In the genomic region with DNA sequence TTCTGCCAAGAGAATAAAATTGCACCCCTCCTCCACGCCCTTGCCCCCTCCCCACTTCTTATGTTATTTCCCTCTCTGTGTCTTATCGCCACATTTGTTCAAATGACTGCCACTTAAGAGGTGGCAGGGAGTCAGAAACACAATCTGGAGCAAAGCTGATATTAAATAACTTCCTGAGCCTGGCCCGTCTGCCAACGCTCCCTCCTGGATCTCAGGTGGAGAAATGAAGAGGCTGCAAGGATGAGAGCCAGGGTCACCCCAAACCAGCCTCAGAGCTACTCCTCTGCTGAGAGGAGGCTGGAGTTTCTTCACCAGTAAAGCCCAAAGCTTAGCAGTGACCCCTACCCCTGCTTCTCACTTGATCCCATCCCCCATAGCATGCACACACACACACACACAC, we compare ENCODE assay signal across 24 cellular contexts. TPM values are rescaled to one million over a fixed set of nuclear protein-coding genes. Genes with fewer than 3 reads are reported as not detected.
"Had no signal": no experiment of that assay in that cellular context is flagged by ENCODE, and none has a peak within 500 bp of the region (broad histone marks: within the 10 kb centered on the region; RNA-seq: fewer than 3 reads in every experiment).

No MANE protein-coding gene starts in this region.

- FAIRE-seq: islet of Langerhans had no signal

- H3K4me1 ChIP-seq: testis had no signal

- H3K36me3 Mint-ChIP-seq: immature natural killer cell; mesothelial cell of epicardium; naive B cell; natural killer cell; neural progenitor cell; stimulated activated naive B cell treated with anti-CD40 and anti-IgM and Interleukin-4, amounts not matched to agents 10 μg/mL and 1 μg/mL and 100 μg/mL, for 72 hours had no signal

- H3K9me3 Mint-ChIP-seq: immature natural killer cell; mesothelial cell of epicardium; natural killer cell; stimulated activated naive B cell treated with anti-CD40 and anti-IgM and Interleukin-4, amounts not matched to agents 10 μg/mL and 1 μg/mL and 100 μg/mL, for 72 hours had no signal

- H3K4me3 ChIP-seq: left ventricle myocardium inferior, lung, neural progenitor cell, ovary, prostate gland, skin epidermis, stomach, testis, thyroid gland, transverse colon, upper lobe of right lung had no signal

- H3K27ac Mint-ChIP-seq: immature natural killer cell; mesothelial cell of epicardium; naive B cell; natural killer cell; nephron progenitor cell; neural progenitor cell; stimulated activated naive B cell treated with anti-CD40 and anti-IgM and Interleukin-4, amounts not matched to agents 10 μg/mL and 1 μg/mL and 100 μg/mL, for 72 hours had no signal

- H3K4me3 Mint-ChIP-seq: immature natural killer cell; mesothelial cell of epicardium; naive B cell; natural killer cell; nephron progenitor cell; neural progenitor cell; stimulated activated naive B cell treated with anti-CD40 and anti-IgM and Interleukin-4, amounts not matched to agents 10 μg/mL and 1 μg/mL and 100 μg/mL, for 72 hours had no signal

- H3K9me3 ChIP-seq: left ventricle myocardium inferior, ovary, prostate gland, stomach, testis, thyroid gland, transverse colon, upper lobe of right lung had no signal

- H3K36me3 ChIP-seq: left ventricle myocardium inferior, neural progenitor cell, ovary, prostate gland, stomach, thyroid gland, transverse colon, upper lobe of right lung had no signal

- H3K9ac ChIP-seq: neural progenitor cell had no signal

- DNase-seq: hypothalamus; immature natural killer cell; left ventricle myocardium inferior; naive B cell; natural killer cell; ovary; retina; right cardiac atrium; stimulated activated CD4-positive, alpha-beta T cell treated with anti-CD3 and anti-CD28 coated beads, Interleukin-12 subunit alpha, Interleukin-12 subunit beta, amount 100 ng/mL, for 4 hours; stimulated activated CD4-positive, alpha-beta T cell treated with anti-CD3 and anti-CD28 coated beads, Interleukin-4, amount 100 ng/mL, for 1 hour; stimulated activated naive B cell treated with anti-CD40 and anti-IgM and Interleukin-4, amounts not matched to agents 10 μg/mL and 1 μg/mL and 100 μg/mL, for 72 hours; stomach; thyroid gland; transverse colon; upper lobe of right lung had no signal

- H3K27me3 ChIP-seq: ovary, testis, thyroid gland, transverse colon, upper lobe of right lung had no signal

- H3K27ac ChIP-seq: left ventricle myocardium inferior, neural progenitor cell, ovary, prostate gland, skin epidermis, stomach, testis, thyroid gland, transverse colon, upper lobe of right lung had no signal

RNA-seq across cellular contexts. Expression of a gene that starts 13.4 kb away (rescaled TPM):
- total RNA-seq: kidney epithelial cell, natural killer cell had no signal
- polyA plus RNA-seq: immature natural killer cell had no signal
